Comparison of ENCODE assay signal across 9 cellular contexts in genomic region chr2:176178271-176178806, GRCh38. TPM values are rescaled to one million over a fixed set of nuclear protein-coding genes. Genes with fewer than 3 reads are reported as not detected.
DNase-seq lines count a peak whose midpoint lies in the region; ATAC-seq and TF ChIP-seq lines count a peak whose summit lies in the region.
"Had no signal": no experiment of that assay in that cellular context is flagged by ENCODE, and none has a peak within 500 bp of the region (broad histone marks: within the 10 kb centered on the region; RNA-seq: fewer than 3 reads in every experiment).

No MANE protein-coding gene starts in this region.

- H3K4me1 ChIP-seq in MM.1S (ENCODE audit: low read length) (no peaks in the 10 kb centered on the region), body of pancreas (peaks cover 21% of the 10 kb centered on the region)
- H3K4me1 ChIP-seq: right lobe of liver had no signal

- H3K9me2 ChIP-seq in MM.1S (replicated peaks; ENCODE audit: insufficient read depth, low read length), result no peaks in the 10 kb centered on the region

- no peaks in the 10 kb centered on the region for H4K20me1 ChIP-seq in MM.1S (ENCODE audit: insufficient read depth, low read length)

- no peaks in the 10 kb centered on the region for H3K79me2 ChIP-seq in MM.1S (ENCODE audit: low read length)

- H3F3A ChIP-seq in MM.1S (ENCODE audit: insufficient read depth, low read length), result no peaks in the 10 kb centered on the region

- H3K9ac ChIP-seq in MM.1S (ENCODE audit: low read length), result no peak overlapping the region

- intact Hi-C loops in body of pancreas (cut with DNase I) (no loop called here), sciatic nerve (cut with DNase I) (no loop called here)

- 3 to 10% methylated on average over 13 to 38 of the region's 40 CpGs for WGBS in body of pancreas, 2 donors

- H3K27ac Mint-ChIP-seq in nephron progenitor cell, result peak overlapping the region; percentile 95

- no peaks in the 10 kb centered on the region for H3K9me3 Mint-ChIP-seq in nephron progenitor cell

- H2AFZ ChIP-seq in MM.1S (ENCODE audit: low read length), result peak overlapping the region; percentile 58

- no peaks in the 10 kb centered on the region for H3K9me3 ChIP-seq in MM.1S (replicated peaks; ENCODE audit: insufficient read depth, low read length)
- H3K9me3 ChIP-seq in body of pancreas, result no peaks in the 10 kb centered on the region
- H3K9me3 ChIP-seq: right lobe of liver had no signal

- H3K4me3 ChIP-seq in MM.1S (ENCODE audit: low read length), result peak overlapping the region; percentile 63
- no peak overlapping the region for H3K4me3 ChIP-seq in body of pancreas
- H3K4me3 ChIP-seq: right lobe of liver had no signal

- H3K36me3 Mint-ChIP-seq in nephron progenitor cell (ENCODE audit: low read depth), result peaks cover 12% of the 10 kb centered on the region

- peaks cover 86% of the 10 kb centered on the region for H3K4me1 Mint-ChIP-seq in nephron progenitor cell

- H3K4me3 Mint-ChIP-seq in nephron progenitor cell, result peak overlapping the region; percentile 92

- no peaks in the 10 kb centered on the region for H3K27me3 ChIP-seq in MM.1S (replicated peaks; ENCODE audit: insufficient read depth, low read length)
- peaks cover 0 to 32% of the 10 kb centered on the region in 2 donors for H3K27me3 ChIP-seq in body of pancreas

- peak; percentile 4 for ATAC-seq in body of pancreas
- ATAC-seq in sciatic nerve, result no peak

- H3K27ac ChIP-seq in MM.1S (ENCODE audit: low read length) (no peak overlapping the region), body of pancreas (no peak overlapping the region)
- H3K27ac ChIP-seq: right lobe of liver had no signal

- H3K36me3 ChIP-seq in MM.1S (replicated peaks; ENCODE audit: insufficient read depth, low read length), result no peaks in the 10 kb centered on the region
- H3K36me3 ChIP-seq in body of pancreas (replicated peaks in 1 of 2; ENCODE audit: insufficient read depth in 1 of 2, low read depth in 2 of 2), result no peaks in the 10 kb centered on the region
- H3K36me3 ChIP-seq: right lobe of liver had no signal

- DNase-seq in DMS 273 treated with DMSO at 0.1 percent for 48 hours (lab: John Stamatoyannopoulos, UW) (peak; percentile 81), MM.1S (peak; percentile 49), body of pancreas (no peak), nephron progenitor cell (peak; percentile 70), sciatic nerve (ENCODE audit: low spot score) (no peak), NCI-H446 (lab: John Stamatoyannopoulos, UW) (no peak)
- DNase-seq in activated effector memory CD4-positive, alpha-beta T cell treated with anti-CD3 and anti-CD28 coated beads, Interleukin-2, amount 50 U/mL, for 16 hours, result no peak
- no peak for DNase-seq in NK-92 treated with Interleukin-12 subunit alpha and Interleukin-12 subunit beta, amount 100 ng/mL, for 24 hours (lab: John Stamatoyannopoulos, UW)
- DNase-seq: right lobe of liver had no signal

- peaks cover 15% of the 10 kb centered on the region for H3K27me3 Mint-ChIP-seq in nephron progenitor cell (ENCODE audit: low read depth, poor library complexity)

- H3K4me2 ChIP-seq in MM.1S (ENCODE audit: low read depth, low read length), result peak overlapping the region; percentile 65

- TF ChIP-seq POLR2A in body of pancreas (IDR thresholded peaks at IDR 0.05), result no peak

- TF ChIP-seq CTCF in MM.1S (IDR thresholded peaks at IDR 0.05; ENCODE audit: low read length) (no peak), body of pancreas (IDR thresholded peaks at IDR 0.05) (no peak), nephron progenitor cell (IDR thresholded peaks at IDR 0.05) (no peak)

RNA-seq across cellular contexts. Expression of gene HOXD1, which starts 10.1 kb away (rescaled TPM):
- total RNA-seq in body of pancreas, result under 1 TPM in 1 of 2 donors, not detected in 1; 0.26 TPM
- 1.9 TPM for total RNA-seq in sciatic nerve
- total RNA-seq: right lobe of liver had no signal

RNA-seq across cellular contexts. Expression of gene HOXD3, which starts 21.2 kb away (rescaled TPM):
- total RNA-seq in body of pancreas, result under 1 TPM in 1 of 2 donors, not detected in 1; 0.26 TPM
- total RNA-seq in sciatic nerve, result 9.8 TPM
- total RNA-seq: right lobe of liver had no signal

RNA-seq across cellular contexts. Expression of gene HOXD4, which starts 27.0 kb away (rescaled TPM):
- under 1 TPM in 1 of 2 donors, not detected in 1; 0.78 TPM for total RNA-seq in body of pancreas
- total RNA-seq in sciatic nerve, result 6.8 TPM
- total RNA-seq: right lobe of liver had no signal

RNA-seq across cellular contexts. Expression of gene HOXD8, which starts 48.8 kb away (rescaled TPM):
- total RNA-seq in body of pancreas (1 to 10 TPM; 2.6 to 3.1 TPM), sciatic nerve (11.9 TPM)

RNA-seq across cellular contexts. Expression of gene HOXD9, which starts 55.8 kb away (rescaled TPM):
- 1 to 10 TPM in 1 of 2 donors, under 1 TPM in 1; 0.33 to 1.6 TPM for total RNA-seq in body of pancreas
- 4.9 TPM for total RNA-seq in sciatic nerve

Comparison
In these comparisons a context has a peak if more than half of its experiments do, and no peak if none do; other contexts are left out.
1. DNase-seq: peak in DMS 273 treated with DMSO at 0.1 percent for 48 hours (single experiment), MM.1S (single experiment) and nephron progenitor cell (single experiment); none in body of pancreas (0 of 4), sciatic nerve (single experiment), activated effector memory CD4-positive, alpha-beta T cell treated with anti-CD3 and anti-CD28 coated beads, Interleukin-2, amount 50 U/mL, for 16 hours (single experiment), NCI-H446 (0 of 2) and NK-92 treated with Interleukin-12 subunit alpha and Interleukin-12 subunit beta, amount 100 ng/mL, for 24 hours (single experiment).